ENCODE assay signal across 33 cellular contexts in the genomic region with DNA sequence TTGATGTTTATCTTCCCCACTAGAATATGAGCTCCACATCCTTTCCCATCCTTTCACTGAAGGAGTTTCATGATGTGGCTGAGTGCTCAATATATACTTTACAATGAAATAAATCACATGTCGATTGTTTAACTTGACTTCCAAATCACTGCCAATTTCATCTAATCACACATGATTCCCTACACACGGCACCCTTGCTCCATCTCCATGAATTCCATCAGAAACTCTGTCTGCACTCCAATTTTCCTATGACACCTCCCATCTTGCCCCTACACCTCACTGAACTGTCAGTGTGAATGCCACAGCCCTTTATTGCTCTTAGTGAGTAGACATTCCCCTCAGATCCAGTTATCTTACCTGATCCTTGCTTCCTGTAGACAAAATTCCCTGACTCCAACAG.
"Had no signal": no experiment of that assay in that cellular context is flagged by ENCODE, and none has a peak within 500 bp of the region (broad histone marks: within the 10 kb centered on the region; RNA-seq: fewer than 3 reads in every experiment).

No MANE protein-coding gene starts in this region.

- H3K4me3 ChIP-seq: MG63 had no signal

- H3K36me3 ChIP-seq: MG63 had no signal

- H3K27me3 ChIP-seq: MG63 had no signal

- H3K4me2 ChIP-seq: KMS-11 had no signal

- H3K9me3 ChIP-seq: MG63 had no signal

- H3K27ac ChIP-seq: KMS-11 had no signal

- DNase-seq: Karpas-422, Kasumi-1, KG1, MG63, MM.1S, MV-4-11, NCI-H1048, NCI-H1092, NCI-H1092 treated with DMSO at 0.1 percent for 48 hours, NCI-H1105, NCI-H1105 treated with DMSO at 0.1 percent for 48 hours, NCI-H1417 treated with DMSO at 0.1 percent for 48 hours, NCI-H1436, NCI-H1436 treated with DMSO at 0.1 percent for 48 hours, NCI-H146, NCI-H1694, NCI-H1694 treated with DMSO at 0.1 percent for 48 hours, NCI-H1930, NCI-H2029, NCI-H2029 treated with DMSO at 0.1 percent for 48 hours, NCI-H2081, NCI-H2081 treated with DMSO at 0.1 percent for 48 hours, NCI-H2107, NCI-H2171, NCI-H2171 treated with DMSO at 0.1 percent for 48 hours, NCI-H226, NCI-H345, NCI-H446, NCI-H446 treated with DMSO at 0.1 percent for 48 hours, NCI-H510A, NCI-H510A treated with DMSO at 0.1 percent for 48 hours, NCI-H524 had no signal

- H3K9ac ChIP-seq: KMS-11 had no signal
